Comparison of ENCODE assay signal across 10 cellular contexts in the genomic region with DNA sequence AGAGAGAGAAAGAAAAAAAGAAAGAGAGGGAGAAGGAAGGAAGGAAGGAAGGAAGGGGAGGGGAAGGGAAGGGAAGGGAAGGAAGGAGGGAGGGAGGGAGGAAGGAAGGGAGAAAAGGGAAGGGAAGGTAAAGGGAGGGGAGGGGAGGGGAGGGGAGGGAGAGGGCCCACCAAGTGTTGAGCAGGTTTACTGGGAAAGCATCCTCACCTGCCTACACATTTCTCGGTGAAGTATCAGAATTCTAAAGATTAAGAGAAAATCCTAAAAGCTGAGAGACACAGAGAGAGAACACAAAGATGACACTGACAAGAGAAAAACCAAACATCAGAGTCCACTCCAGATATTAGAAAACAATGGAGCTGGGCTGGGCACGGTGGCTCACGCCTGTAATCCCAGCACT. TPM values are rescaled to one million over a fixed set of nuclear protein-coding genes. Genes with fewer than 3 reads are reported as not detected.
"Had no signal": no experiment of that assay in that cellular context is flagged by ENCODE, and none has a peak within 500 bp of the region (broad histone marks: within the 10 kb centered on the region; RNA-seq: fewer than 3 reads in every experiment).

No MANE protein-coding gene starts in this region.

- ATAC-seq: HCT116 had no signal

- FAIRE-seq: HTR-8/SVneo had no signal

- H3K9me3 Mint-ChIP-seq: IgD-negative memory B cell had no signal

- DNase-seq: GM23248, GOT3, H7, HFFc6 had no signal

- H3K36me3 ChIP-seq: HAP-1 had no signal

- H2AFZ ChIP-seq: GM23248 had no signal

- H3K4me3 ChIP-seq: GM23248, HAP-1 had no signal

- H3K4me3 Mint-ChIP-seq: HFFc6, IgD-negative memory B cell had no signal

- H3K9ac ChIP-seq: GM23248 had no signal

- H3K4me1 ChIP-seq: HAP-1 had no signal

- H3K9me3 ChIP-seq: HAP-1 had no signal

- H3K27ac Mint-ChIP-seq: HFFc6 had no signal

- H3K27ac ChIP-seq: GM23248 had no signal

RNA-seq across cellular contexts. Expression of a gene that starts 13.0 kb away (rescaled TPM):
- total RNA-seq: GM23248, H4, HFFc6, HT-29 had no signal
- polyA plus RNA-seq: GM23248, IgD-negative memory B cell had no signal

RNA-seq across cellular contexts. Expression of a gene that starts 26.0 kb away (rescaled TPM):
- polyA plus RNA-seq: IgD-negative memory B cell had no signal
